23 cellular contexts compared by ENCODE assay signal in genomic region chr14:100358396-100358795, GRCh38. TPM values are rescaled to one million over a fixed set of nuclear protein-coding genes. Genes with fewer than 3 reads are reported as not detected.
DNase-seq lines count a peak whose midpoint lies in the region; ATAC-seq, FAIRE-seq and TF ChIP-seq lines count a peak whose summit lies in the region.
"Had no signal": no experiment of that assay in that cellular context is flagged by ENCODE, and none has a peak within 500 bp of the region (broad histone marks: within the 10 kb centered on the region; RNA-seq: fewer than 3 reads in every experiment).

No MANE protein-coding gene starts in this region.

- 58% methylated on average over 2 of the region's 2 CpGs for WGBS in GM12878 (ENCODE audit: insufficient coverage, insufficient replicate concordance, low lambda C conversion rate, missing lambda C conversion rate)

- no peak overlapping the region for H3K4me3 Mint-ChIP-seq in activated CD4-positive, alpha-beta T cell treated with anti-CD3 and anti-CD28 coated beads, Interleukin-2, amount 10 ng/mL, durations not matched to agents 7 days and 5 days
- no peak overlapping the region for H3K4me3 Mint-ChIP-seq in activated naive CD4-positive, alpha-beta T cell treated with anti-CD3 and anti-CD28 coated beads, Interleukin-2, amount 50 U/mL, for 24 hours
- H3K4me3 Mint-ChIP-seq: CD4-positive, alpha-beta T cell; GM23338; H9 had no signal

- FAIRE-seq in GM18507 (lab: Jason Lieb, UNC): peak; percentile 72
- peak; percentile 44 for FAIRE-seq in GM12878 (lab: Jason Lieb, UNC)
- FAIRE-seq: A549 had no signal

- no peaks in the 10 kb centered on the region for H3K9me3 Mint-ChIP-seq in activated CD4-positive, alpha-beta T cell treated with anti-CD3 and anti-CD28 coated beads, Interleukin-2, amount 10 ng/mL, durations not matched to agents 7 days and 5 days
- H3K9me3 Mint-ChIP-seq in activated naive CD4-positive, alpha-beta T cell treated with anti-CD3 and anti-CD28 coated beads, Interleukin-2, amount 50 U/mL, for 24 hours: no peaks in the 10 kb centered on the region
- H3K9me3 Mint-ChIP-seq: CD4-positive, alpha-beta T cell; GM23338; H9 had no signal

- no peaks in the 10 kb centered on the region for H3K27me3 Mint-ChIP-seq in activated CD4-positive, alpha-beta T cell treated with anti-CD3 and anti-CD28 coated beads, Interleukin-2, amount 10 ng/mL, durations not matched to agents 7 days and 5 days
- H3K27me3 Mint-ChIP-seq in activated naive CD4-positive, alpha-beta T cell treated with anti-CD3 and anti-CD28 coated beads, Interleukin-2, amount 50 U/mL, for 24 hours: no peaks in the 10 kb centered on the region
- H3K27me3 Mint-ChIP-seq: CD4-positive, alpha-beta T cell had no signal

- H3K27ac ChIP-seq in GM12878 (ENCODE audit: control insufficient read depth, insufficient read depth): no peak overlapping the region
- H3K27ac ChIP-seq: A549; BLaER1 treated with 17β-estradiol and CSF1 and Interleukin-3, amounts not matched to agents 10 nM and 100 nM; RWPE1 had no signal

- intact Hi-C loops in GM12878 (cut with micrococcal nuclease; ENCODE audit: unreplicated experiment): no loop called here

- peak overlapping the region; percentile 62 for H3K27ac Mint-ChIP-seq in activated CD4-positive, alpha-beta T cell treated with anti-CD3 and anti-CD28 coated beads, Interleukin-2, amount 10 ng/mL, durations not matched to agents 7 days and 5 days
- peak overlapping the region; percentile 43 for H3K27ac Mint-ChIP-seq in activated naive CD4-positive, alpha-beta T cell treated with anti-CD3 and anti-CD28 coated beads, Interleukin-2, amount 50 U/mL, for 24 hours
- H3K27ac Mint-ChIP-seq: CD4-positive, alpha-beta T cell; GM23338; H9 had no signal

- CTCF ChIA-PET in activated CD4-positive, alpha-beta T cell treated with anti-CD3 and anti-CD28 coated beads, Interleukin-2, amount 10 ng/mL, durations not matched to agents 7 days and 5 days (lab: Charles Lee): no interaction called here
- CTCF ChIA-PET in GM12878 (lab: Yijun Ruan, JAX): interaction anchor here (0.8 kb wide), 1 partner anchor 10 kb away, joined by 3 read pairs; no protein-coding TSS in a partner anchor

- no TSS peak for BruUV-seq in GM12878 (replicated peaks; lab: Mats Ljungman, UMichigan)

- RAD21 ChIA-PET in GM12878 (lab: Charles Lee; ENCODE audit: unreplicated experiment): interaction anchor here (2.1 kb wide), 1 partner anchor 17 kb away, joined by 6 read pairs; no protein-coding TSS in a partner anchor

- H3K9ac ChIP-seq in GM12878 (ENCODE audit: control insufficient read depth, insufficient read depth, low read length): no peak overlapping the region
- H3K9ac ChIP-seq: BLaER1 treated with 17β-estradiol and CSF1 and Interleukin-3, amounts not matched to agents 10 nM and 100 nM had no signal

- ATAC-seq in GM12878 (peak; percentile 67), GM18868 (IDR thresholded peaks at IDR 0.05; ENCODE audit: unreplicated experiment) (no peak)
- ATAC-seq: A549, GM23338, Panc1 had no signal

- no peaks in the 10 kb centered on the region; the same call in 1 of the 2 replicates for H4K20me1 ChIP-seq in GM12878 (ENCODE audit: control insufficient read depth, insufficient read depth)

- H3K27me3 ChIP-seq in GM12878 (replicated peaks in 1 of 2; ENCODE audit: control insufficient read depth in 2 of 2, insufficient read depth in 2 of 2, low read length in 1 of 2): no peaks in the 10 kb centered on the region
- H3K27me3 ChIP-seq: BLaER1 treated with 17β-estradiol and CSF1 and Interleukin-3, amounts not matched to agents 10 nM and 100 nM had no signal

- SMC1A ChIA-PET in GM12878 (lab: Charles Lee; ENCODE audit: uncharacterized antibody, unreplicated experiment): interaction anchor here (0.7 to 1.5 kb wide), 3 partner anchors 8 to 25 kb away, joined by 3 to 7 read pairs (median 3); no protein-coding TSS in a partner anchor

- no peak for TF ChIP-seq POLR2A in GM12878 (IDR thresholded peaks at IDR 0.05; ENCODE audit: low read depth, low read length)

- TF ChIP-seq RAD21 in GM12878 (IDR thresholded peaks at IDR 0.05; ENCODE audit: insufficient read depth, low read depth, low read length): no peak

- H3K36me3 ChIP-seq in GM12878 (ENCODE audit: control insufficient read depth in 2 of 2, insufficient read depth in 2 of 2, low read length in 1 of 2): peaks cover 13 to 42% of the 10 kb centered on the region in 2 experiments

- H3K36me3 Mint-ChIP-seq in activated CD4-positive, alpha-beta T cell treated with anti-CD3 and anti-CD28 coated beads, Interleukin-2, amount 10 ng/mL, durations not matched to agents 7 days and 5 days (ENCODE audit: low read depth): peaks cover 75% of the 10 kb centered on the region
- H3K36me3 Mint-ChIP-seq in activated naive CD4-positive, alpha-beta T cell treated with anti-CD3 and anti-CD28 coated beads, Interleukin-2, amount 50 U/mL, for 24 hours: peaks cover 59% of the 10 kb centered on the region

- in situ Hi-C loops in GM12878 (cut with MboI): no loop called here

- POLR2A ChIA-PET in activated CD4-positive, alpha-beta T cell treated with anti-CD3 and anti-CD28 coated beads, Interleukin-2, amount 10 ng/mL, durations not matched to agents 7 days and 5 days (lab: Charles Lee): no interaction called here
- POLR2A ChIA-PET in GM12878 (lab: Charles Lee): no interaction called here

- H2AFZ ChIP-seq in GM12878 (ENCODE audit: control insufficient read depth, low read depth, low read length): no peak overlapping the region
- H2AFZ ChIP-seq: GM23338 had no signal

- H3K79me2 ChIP-seq in GM12878 (ENCODE audit: control insufficient read depth, insufficient read depth, low read length): no peaks in the 10 kb centered on the region; the same call in 1 of the 2 replicates

- no peak overlapping the region for H3K4me3 ChIP-seq in GM12878
- H3K4me3 ChIP-seq: A549; BLaER1 treated with 17β-estradiol and CSF1 and Interleukin-3, amounts not matched to agents 10 nM and 100 nM; GM23338 had no signal

- TF ChIP-seq CTCF in GM12878 (IDR thresholded peaks at IDR 0.05 in 2 of 3, conservative IDR thresholded peaks at IDR 0.05 in 1 of 3; ENCODE audit: control insufficient read depth in 2 of 3, extremely low read depth in 1 of 3, insufficient read depth in 1 of 3, low read depth in 3 of 3, low read length in 3 of 3): no peak

- H3K4me1 Mint-ChIP-seq in activated CD4-positive, alpha-beta T cell treated with anti-CD3 and anti-CD28 coated beads, Interleukin-2, amount 10 ng/mL, durations not matched to agents 7 days and 5 days: peaks cover 32% of the 10 kb centered on the region
- peaks cover 13% of the 10 kb centered on the region for H3K4me1 Mint-ChIP-seq in activated naive CD4-positive, alpha-beta T cell treated with anti-CD3 and anti-CD28 coated beads, Interleukin-2, amount 50 U/mL, for 24 hours
- H3K4me1 Mint-ChIP-seq: GM23338, H9 had no signal

- DNase-seq in activated CD4-positive, alpha-beta T cell treated with anti-CD3 and anti-CD28 coated beads, Interleukin-2, amount 10 ng/mL, durations not matched to agents 7 days and 5 days: no peak
- DNase-seq in activated CD4-positive, alpha-beta T cell treated with anti-CD3 and anti-CD28 coated beads, Interleukin-2, amount 50 U/mL, for 48 hours: no peak
- no peak for DNase-seq in activated naive CD4-positive, alpha-beta T cell (lab: John Stamatoyannopoulos, UW)
- DNase-seq in GM18507 (ENCODE audit: extremely low spot score, insufficient read length, low read depth) (no peak), GM12878 (ENCODE audit: low read depth, low spot score) (no peak), NCI-H526 (lab: John Stamatoyannopoulos, UW) (no peak)
- DNase-seq: AML-193; CD4-positive, alpha-beta T cell; H9; NCI-H1048; NCI-H1417; NCI-H1694; NCI-H2029 treated with DMSO at 0.1 percent for 48 hours; NCI-H69; SHP77 had no signal

- H3K4me1 ChIP-seq in GM12878 (ENCODE audit: control insufficient read depth, insufficient read depth, low read length): no peaks in the 10 kb centered on the region; the same call in 1 of the 2 replicates
- H3K4me1 ChIP-seq: A549 had no signal

- no peak overlapping the region for H3K4me2 ChIP-seq in GM12878 (ENCODE audit: control insufficient read depth, insufficient read depth)
- H3K4me2 ChIP-seq: A549; BLaER1 treated with 17β-estradiol and CSF1 and Interleukin-3, amounts not matched to agents 10 nM and 100 nM; GM23338 had no signal

- no peak for TF ChIP-seq EP300 in GM12878 (IDR thresholded peaks at IDR 0.05; ENCODE audit: borderline replicate concordance in 1 of 2, control insufficient read depth in 1 of 2, low read depth in 2 of 2, low read length in 2 of 2)

- no peaks in the 10 kb centered on the region for H3K9me3 ChIP-seq in GM12878 (replicated peaks; ENCODE audit: control insufficient read depth, insufficient read depth, low read length)
- H3K9me3 ChIP-seq: A549 had no signal

RNA-seq across cellular contexts. Expression of gene WDR25, which starts 17.9 kb away (rescaled TPM):
- total RNA-seq in activated CD4-positive, alpha-beta T cell treated with anti-CD3 and anti-CD28 coated beads, Interleukin-2, amount 10 ng/mL, durations not matched to agents 7 days and 5 days: 1 to 10 TPM; 6.8 to 7.0 TPM
- total RNA-seq in GM12878 (2013; cell fraction: nucleolus; rRNA removed): 8.4 and 10.7 TPM in 2 replicates
- 7.6 and 8.2 TPM in 2 replicates for total RNA-seq in GM12878 (2014; rRNA removed)
- total RNA-seq in GM12878 (2014; rRNA removed; fragmentation: Illumina TruSeq; extraction: Trizol): 3.2 and 4.1 TPM in 2 replicates
- total RNA-seq in GM12878 (2021): 5.0 and 5.7 TPM in 2 replicates
- polyA plus RNA-seq in GM12878 (2011; ENCODE audit: low read depth): 1.2 TPM
- polyA plus RNA-seq in GM12878 (2011; rRNA removed): 2.6 and 5.0 TPM in 2 replicates
- 5.5 and 7.9 TPM in 2 replicates for polyA plus RNA-seq in GM12878 (2011; cell fraction: cytosol; rRNA removed)
- 5.1 and 6.7 TPM in 2 replicates for polyA plus RNA-seq in GM12878 (2011; cell fraction: nucleus; rRNA removed)
- polyA plus RNA-seq in GM12878 (2012): 3.3 TPM in 2 replicates
- polyA plus RNA-seq in GM12878 (2014; fragmentation: Illumina TruSeq; extraction: Trizol): 3.6 and 6.4 TPM in 2 replicates
- polyA plus RNA-seq in GM12878 (2014; fragmentation: Nextera tagmentation; extraction: Ambion mirVana): under 1 TPM; 0.16 to 0.86 TPM
- 4.9 and 6.1 TPM in 2 replicates for polyA plus RNA-seq in GM12878 (2014; rRNA removed)
- 1 to 10 TPM; 8.6 to 9.0 TPM for polyA plus RNA-seq in GM12878 (2016; fragmentation: Nextera tagmentation; extraction: Ambion mirVana)
- polyA minus RNA-seq in GM12878 (2011; rRNA and poly(A)+ RNA removed): 4.0 and 8.5 TPM in 2 replicates
- 2.5 and 3.1 TPM in 2 replicates for polyA minus RNA-seq in GM12878 (2011; cell fraction: cytosol; rRNA and poly(A)+ RNA removed)
- polyA minus RNA-seq in GM12878 (2011; cell fraction: nucleus; rRNA and poly(A)+ RNA removed): 4.8 and 5.2 TPM in 2 replicates

RNA-seq across cellular contexts. Expression of gene SLC25A47, which starts 35.3 kb away (rescaled TPM):
- not detected for total RNA-seq in activated CD4-positive, alpha-beta T cell treated with anti-CD3 and anti-CD28 coated beads, Interleukin-2, amount 10 ng/mL, durations not matched to agents 7 days and 5 days
- not detected in 2 replicates for total RNA-seq in GM12878 (2013; cell fraction: nucleolus; rRNA removed)
- total RNA-seq in GM12878 (2014; rRNA removed) (not detected in 2 replicates), GM12878 (2014; rRNA removed; fragmentation: Illumina TruSeq; extraction: Trizol) (not detected in 2 replicates), GM12878 (2021) (not detected in 2 replicates)
- polyA plus RNA-seq in GM12878 (2011; ENCODE audit: low read depth): not detected
- polyA plus RNA-seq in GM12878 (2011; rRNA removed) (not detected in 2 replicates), GM12878 (2014; fragmentation: Illumina TruSeq; extraction: Trizol) (not detected in 2 replicates), GM12878 (2014; fragmentation: Nextera tagmentation; extraction: Ambion mirVana) (not detected), GM12878 (2014; rRNA removed) (0.14 TPM in 1 of 2 replicates, not detected in the other), GM12878 (2016; fragmentation: Nextera tagmentation; extraction: Ambion mirVana) (not detected)
- polyA plus RNA-seq in GM12878 (2011; cell fraction: cytosol; rRNA removed): 0.03 TPM in 1 of 2 replicates, not detected in the other
- 0.09 TPM in 1 of 2 replicates, not detected in the other for polyA plus RNA-seq in GM12878 (2011; cell fraction: nucleus; rRNA removed)
- not detected in 2 replicates for polyA plus RNA-seq in GM12878 (2012)
- polyA minus RNA-seq in GM12878 (2011; rRNA and poly(A)+ RNA removed): not detected in 2 replicates
- polyA minus RNA-seq in GM12878 (2011; cell fraction: cytosol; rRNA and poly(A)+ RNA removed): not detected in 2 replicates
- not detected in 2 replicates for polyA minus RNA-seq in GM12878 (2011; cell fraction: nucleus; rRNA and poly(A)+ RNA removed)
- total RNA-seq: CD4-positive, alpha-beta T cell; GM23338; NCI-H460 had no signal
- polyA plus RNA-seq: A549, GM23338 had no signal

RNA-seq across cellular contexts. Expression of gene SLC25A29, which starts 52.2 kb away (rescaled TPM):
- total RNA-seq in activated CD4-positive, alpha-beta T cell treated with anti-CD3 and anti-CD28 coated beads, Interleukin-2, amount 10 ng/mL, durations not matched to agents 7 days and 5 days: 1 to 10 TPM; 1.5 to 2.2 TPM
- 131 and 162 TPM in 2 replicates for total RNA-seq in GM12878 (2013; cell fraction: nucleolus; rRNA removed)
- total RNA-seq in GM12878 (2014; rRNA removed): 10.3 and 12.1 TPM in 2 replicates
- 3.3 and 3.6 TPM in 2 replicates for total RNA-seq in GM12878 (2014; rRNA removed; fragmentation: Illumina TruSeq; extraction: Trizol)
- total RNA-seq in GM12878 (2021): 11.6 and 12.3 TPM in 2 replicates
- polyA plus RNA-seq in GM12878 (2011; ENCODE audit: low read depth): 2.8 TPM
- 6.2 and 11.5 TPM in 2 replicates for polyA plus RNA-seq in GM12878 (2011; rRNA removed)
- 12.2 and 21.9 TPM in 2 replicates for polyA plus RNA-seq in GM12878 (2011; cell fraction: cytosol; rRNA removed)
- polyA plus RNA-seq in GM12878 (2011; cell fraction: nucleus; rRNA removed): 94.5 and 119 TPM in 2 replicates
- 8.5 and 9.8 TPM in 2 replicates for polyA plus RNA-seq in GM12878 (2012)
- polyA plus RNA-seq in GM12878 (2014; fragmentation: Illumina TruSeq; extraction: Trizol): 2.0 and 3.4 TPM in 2 replicates
- polyA plus RNA-seq in GM12878 (2014; fragmentation: Nextera tagmentation; extraction: Ambion mirVana): under 1 TPM in 1 of 2 experiments, not detected in 1; 0.42 TPM
- 13.3 and 15.9 TPM in 2 replicates for polyA plus RNA-seq in GM12878 (2014; rRNA removed)
- polyA plus RNA-seq in GM12878 (2016; fragmentation: Nextera tagmentation; extraction: Ambion mirVana): 1 to 10 TPM; 4.0 TPM
- polyA minus RNA-seq in GM12878 (2011; rRNA and poly(A)+ RNA removed): 1.6 and 5.5 TPM in 2 replicates
- 1.8 and 4.8 TPM in 2 replicates for polyA minus RNA-seq in GM12878 (2011; cell fraction: cytosol; rRNA and poly(A)+ RNA removed)
- polyA minus RNA-seq in GM12878 (2011; cell fraction: nucleus; rRNA and poly(A)+ RNA removed): 10.3 and 12.6 TPM in 2 replicates
